ENCODE assay signal across 15 cellular contexts in genomic region chr20:18543932-18544331, GRCh38. TPM values are rescaled to one million over a fixed set of nuclear protein-coding genes. Genes with fewer than 3 reads are reported as not detected.
DNase-seq lines count a peak whose midpoint lies in the region; TF ChIP-seq lines count a peak whose summit lies in the region.
"Had no signal": no experiment of that assay in that cellular context is flagged by ENCODE, and none has a peak within 500 bp of the region (broad histone marks: within the 10 kb centered on the region; RNA-seq: fewer than 3 reads in every experiment).

No MANE protein-coding gene starts in this region.

- WGBS in GM23248 (ENCODE audit: low coverage in 1 of 2, low lambda C conversion rate in 2 of 2, missing lambda C conversion rate in 2 of 2), 2 experiments: 95 to 98% methylated on average over 7 of the region's 7 CpGs

- no peak overlapping the region for H2AFZ ChIP-seq in GM23248
- H2AFZ ChIP-seq in Karpas-422 (ENCODE audit: low read length): no peak overlapping the region
- H2AFZ ChIP-seq: parathyroid adenoma had no signal

- peaks cover 6 to 82% of the 10 kb centered on the region in 2 experiments for H3K36me3 ChIP-seq in HEK293 (ENCODE audit: control insufficient read depth in 2 of 2, insufficient read depth in 1 of 2, low read length in 2 of 2)
- peaks cover 0 to 67% (median 6%) of the 10 kb centered on the region in 3 donors for H3K36me3 ChIP-seq in Peyer's patch
- peaks cover 10% of the 10 kb centered on the region for H3K36me3 ChIP-seq in GM23248 (ENCODE audit: low read depth)
- H3K36me3 ChIP-seq in Karpas-422 (ENCODE audit: insufficient read depth, low read length): peaks cover 6% of the 10 kb centered on the region; the same call in 1 of the 2 replicates

- H3K4me2 ChIP-seq in GM23248 (ENCODE audit: unreplicated experiment) (no peak overlapping the region), Karpas-422 (ENCODE audit: low read depth, low read length, poor library complexity, severe bottlenecking) (no peak overlapping the region)

- H3K79me2 ChIP-seq in GM23248 (ENCODE audit: insufficient read depth): no peaks in the 10 kb centered on the region
- no peaks in the 10 kb centered on the region for H3K79me2 ChIP-seq in Karpas-422 (ENCODE audit: low read length)
- H3K79me2 ChIP-seq: parathyroid adenoma had no signal

- peaks cover 34% of the 10 kb centered on the region for H3F3A ChIP-seq in GM23248 (ENCODE audit: insufficient read depth)

- H4K20me1 ChIP-seq in GM23248 (ENCODE audit: insufficient read depth) (no peaks in the 10 kb centered on the region), Karpas-422 (ENCODE audit: insufficient read depth, low read depth, low read length) (no peaks in the 10 kb centered on the region)

- POLR2A ChIA-PET in HEK293 (lab: Yijun Ruan, JAX): no interaction called here

- no peaks in the 10 kb centered on the region for H3K4me1 ChIP-seq in HEK293 (ENCODE audit: control insufficient read depth, insufficient read depth, low read length)
- no peaks in the 10 kb centered on the region for H3K4me1 ChIP-seq in Peyer's patch
- peaks cover 20% of the 10 kb centered on the region for H3K4me1 ChIP-seq in GM23248 (ENCODE audit: insufficient read depth)
- H3K4me1 ChIP-seq in Karpas-422 (ENCODE audit: low read length): peaks cover 9% of the 10 kb centered on the region
- H3K4me1 ChIP-seq: parathyroid adenoma had no signal

- DNase-seq in NCI-H146 (lab: John Stamatoyannopoulos, UW): peak; percentile 99
- peak in 2 of 3 donors; percentile 55 to 61 for DNase-seq in Peyer's patch
- DNase-seq in mucosa of gallbladder (ENCODE audit: low spot score): peak; percentile 88
- DNase-seq in stimulated activated CD4-positive, alpha-beta T cell treated with anti-CD3 and anti-CD28 coated beads, Interleukin-1b, Interleukin-23, amount 100 ng/mL, for 48 hours: no peak
- DNase-seq in GM23248: no peak
- no peak for DNase-seq in Karpas-422
- DNase-seq: activated CD8-positive, alpha-beta memory T cell treated with anti-CD3 and anti-CD28 coated beads, Interleukin-2, amount 10 ng/mL, durations not matched to agents 7 days and 5 days; activated gamma-delta T cell; KBM-7; NCI-H1694 treated with DMSO at 0.1 percent for 48 hours; SHP77 treated with DMSO at 0.1 percent for 48 hours; T-helper 17 cell had no signal

- in situ Hi-C loops in GM23248 (cut with MboI): no loop called here

- H3K27ac ChIP-seq in HEK293 (ENCODE audit: extremely low read depth, low read depth, low read length) (no peak overlapping the region), Peyer's patch (no peak overlapping the region), GM23248 (no peak overlapping the region), Karpas-422 (ENCODE audit: low read length) (no peak overlapping the region)
- H3K27ac ChIP-seq: parathyroid adenoma, skin epidermis had no signal

- CTCF ChIA-PET in HEK293 (lab: Yijun Ruan, JAX): no interaction called here

- H3K9me2 ChIP-seq in GM23248 (ENCODE audit: insufficient read depth) (no peaks in the 10 kb centered on the region), Karpas-422 (replicated peaks; ENCODE audit: insufficient read depth, low read length) (no peaks in the 10 kb centered on the region)

- H3K27me3 ChIP-seq in Peyer's patch: no peaks in the 10 kb centered on the region
- H3K27me3 ChIP-seq in GM23248 (replicated peaks; ENCODE audit: insufficient read depth): no peaks in the 10 kb centered on the region
- no peaks in the 10 kb centered on the region for H3K27me3 ChIP-seq in Karpas-422 (ENCODE audit: low read length)

- no peak overlapping the region for H3K4me3 ChIP-seq in HEK293 (ENCODE audit: low read depth, low read length)
- H3K4me3 ChIP-seq in Peyer's patch: no peak overlapping the region
- no peak overlapping the region for H3K4me3 ChIP-seq in GM23248
- no peak overlapping the region for H3K4me3 ChIP-seq in Karpas-422 (ENCODE audit: low read length)
- H3K4me3 ChIP-seq: skin epidermis had no signal

- H3K9me3 ChIP-seq in HEK293 (ENCODE audit: control insufficient read depth, insufficient read depth, low read depth, low read length): no peaks in the 10 kb centered on the region
- H3K9me3 ChIP-seq in Peyer's patch: no peaks in the 10 kb centered on the region
- no peaks in the 10 kb centered on the region for H3K9me3 ChIP-seq in GM23248 (ENCODE audit: low read depth)
- no peaks in the 10 kb centered on the region for H3K9me3 ChIP-seq in Karpas-422 (ENCODE audit: low read length)

- TF ChIP-seq POLR2A in Peyer's patch (IDR thresholded peaks at IDR 0.05): no peak

- TF ChIP-seq CTCF in HEK293 (tag by site-specific recombination; IDR thresholded peaks at IDR 0.05) (no peak), Peyer's patch (IDR thresholded peaks at IDR 0.05) (no peak)

- H3K9ac ChIP-seq in GM23248 (no peak overlapping the region), Karpas-422 (ENCODE audit: low read length) (no peak overlapping the region)
- H3K9ac ChIP-seq: parathyroid adenoma had no signal

TF ChIP-seq in HEK293, 187 proteins besides CTCF, POLR2A, EP300 and RAD21:
- TF ChIP-seq ZIC2 (tag by site-specific recombination; IDR thresholded peaks at IDR 0.05): peak; percentile 89
- TF ChIP-seq ZNF404 (tag by site-specific recombination; IDR thresholded peaks at IDR 0.05): no peak
- TF ChIP-seq FEZF1 (tag by site-specific recombination; IDR thresholded peaks at IDR 0.05): peak; percentile 79

RNA-seq across cellular contexts. Expression of gene SMIM26, which starts 23.3 kb away (rescaled TPM):
- 10 to 100 TPM; 19.8 to 72.9 (median 61.8) TPM for total RNA-seq in Peyer's patch
- 65.2 TPM for total RNA-seq in mucosa of gallbladder
- total RNA-seq in GM23248 (2014; rRNA removed; shearing (Covaris generic)): 54.9 and 115 TPM in 2 replicates
- 142 and 148 TPM in 2 replicates for polyA plus RNA-seq in GM23248 (2016; fragmentation: Nextera tagmentation; extraction: Ambion mirVana)
- 101 and 268 TPM in 2 replicates for total RNA-seq in Karpas-422 (2014; rRNA removed; shearing (Covaris generic); ENCODE audit: low replicate concordance)

RNA-seq across cellular contexts. Expression of gene SEC23B, which starts 36.2 kb away (rescaled TPM):
- 10 to 100 TPM; 31.3 to 43.7 (median 36.0) TPM for total RNA-seq in Peyer's patch
- 69.3 TPM for total RNA-seq in mucosa of gallbladder
- 48.5 and 49.2 TPM in 2 replicates for total RNA-seq in GM23248 (2014; rRNA removed; shearing (Covaris generic))
- polyA plus RNA-seq in GM23248 (2016; fragmentation: Nextera tagmentation; extraction: Ambion mirVana): 36.8 and 43.8 TPM in 2 replicates
- total RNA-seq in Karpas-422 (2014; rRNA removed; shearing (Covaris generic); ENCODE audit: low replicate concordance): 39.3 and 45.4 TPM in 2 replicates

RNA-seq across cellular contexts. Expression of gene DTD1, which starts 43.9 kb away (rescaled TPM):
- 10 to 100 TPM in 2 of 4 donors, 1 to 10 TPM in 2; 6.0 to 18.8 (median 10.2) TPM for total RNA-seq in Peyer's patch
- total RNA-seq in mucosa of gallbladder: 12.2 TPM
- total RNA-seq in GM23248 (2014; rRNA removed; shearing (Covaris generic)): 64.6 and 73.3 TPM in 2 replicates
- polyA plus RNA-seq in GM23248 (2016; fragmentation: Nextera tagmentation; extraction: Ambion mirVana): 77.7 and 79.8 TPM in 2 replicates
- 84.9 and 115 TPM in 2 replicates for total RNA-seq in Karpas-422 (2014; rRNA removed; shearing (Covaris generic); ENCODE audit: low replicate concordance)

RNA-seq across cellular contexts. Expression of gene RBBP9, which starts 46.9 kb away (rescaled TPM):
- total RNA-seq in Peyer's patch (10 to 100 TPM in 3 of 4 donors, 1 to 10 TPM in 1; 6.2 to 14.9 (median 12.8) TPM), mucosa of gallbladder (20.2 TPM)
- total RNA-seq in GM23248 (2014; rRNA removed; shearing (Covaris generic)): 29.9 and 32.1 TPM in 2 replicates
- 11.3 and 11.6 TPM in 2 replicates for polyA plus RNA-seq in GM23248 (2016; fragmentation: Nextera tagmentation; extraction: Ambion mirVana)
- 7.9 and 11.2 TPM in 2 replicates for total RNA-seq in Karpas-422 (2014; rRNA removed; shearing (Covaris generic); ENCODE audit: low replicate concordance)

Comparison
In these comparisons a context has a peak if more than half of its experiments do, and no peak if none do; other contexts are left out.
1. DNase-seq: peak in NCI-H146 (single experiment), Peyer's patch (2 of 3) and mucosa of gallbladder (single experiment); none in stimulated activated CD4-positive, alpha-beta T cell treated with anti-CD3 and anti-CD28 coated beads, Interleukin-1b, Interleukin-23, amount 100 ng/mL, for 48 hours (single experiment), GM23248 (single experiment) and Karpas-422 (single experiment).